In the genomic region with DNA sequence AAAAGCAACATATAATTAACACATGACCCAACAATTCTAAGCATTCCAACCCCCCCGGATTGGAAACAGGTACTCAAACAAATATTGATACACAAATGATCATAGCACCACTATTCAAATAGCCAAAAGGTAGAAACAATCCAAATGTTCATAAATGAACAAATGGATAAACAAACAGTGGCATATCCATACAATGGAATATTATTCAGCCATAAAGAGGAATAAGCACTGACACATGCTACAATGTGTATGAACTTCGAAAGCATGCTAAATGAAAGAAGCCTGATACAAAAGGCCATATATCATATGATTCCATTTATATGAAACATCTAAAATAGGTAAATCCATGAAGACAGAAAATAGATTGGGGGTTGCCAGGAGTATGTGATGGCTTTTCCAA, we compare ENCODE assay signal across 1 cellular context.
TF ChIP-seq lines count a peak whose summit lies in the region.

No MANE protein-coding gene starts in this region.

TF ChIP-seq in SK-N-SH, 30 proteins besides CTCF, POLR2A, EP300 and RAD21 (continued from another document):
- TF ChIP-seq, protein P1, sequence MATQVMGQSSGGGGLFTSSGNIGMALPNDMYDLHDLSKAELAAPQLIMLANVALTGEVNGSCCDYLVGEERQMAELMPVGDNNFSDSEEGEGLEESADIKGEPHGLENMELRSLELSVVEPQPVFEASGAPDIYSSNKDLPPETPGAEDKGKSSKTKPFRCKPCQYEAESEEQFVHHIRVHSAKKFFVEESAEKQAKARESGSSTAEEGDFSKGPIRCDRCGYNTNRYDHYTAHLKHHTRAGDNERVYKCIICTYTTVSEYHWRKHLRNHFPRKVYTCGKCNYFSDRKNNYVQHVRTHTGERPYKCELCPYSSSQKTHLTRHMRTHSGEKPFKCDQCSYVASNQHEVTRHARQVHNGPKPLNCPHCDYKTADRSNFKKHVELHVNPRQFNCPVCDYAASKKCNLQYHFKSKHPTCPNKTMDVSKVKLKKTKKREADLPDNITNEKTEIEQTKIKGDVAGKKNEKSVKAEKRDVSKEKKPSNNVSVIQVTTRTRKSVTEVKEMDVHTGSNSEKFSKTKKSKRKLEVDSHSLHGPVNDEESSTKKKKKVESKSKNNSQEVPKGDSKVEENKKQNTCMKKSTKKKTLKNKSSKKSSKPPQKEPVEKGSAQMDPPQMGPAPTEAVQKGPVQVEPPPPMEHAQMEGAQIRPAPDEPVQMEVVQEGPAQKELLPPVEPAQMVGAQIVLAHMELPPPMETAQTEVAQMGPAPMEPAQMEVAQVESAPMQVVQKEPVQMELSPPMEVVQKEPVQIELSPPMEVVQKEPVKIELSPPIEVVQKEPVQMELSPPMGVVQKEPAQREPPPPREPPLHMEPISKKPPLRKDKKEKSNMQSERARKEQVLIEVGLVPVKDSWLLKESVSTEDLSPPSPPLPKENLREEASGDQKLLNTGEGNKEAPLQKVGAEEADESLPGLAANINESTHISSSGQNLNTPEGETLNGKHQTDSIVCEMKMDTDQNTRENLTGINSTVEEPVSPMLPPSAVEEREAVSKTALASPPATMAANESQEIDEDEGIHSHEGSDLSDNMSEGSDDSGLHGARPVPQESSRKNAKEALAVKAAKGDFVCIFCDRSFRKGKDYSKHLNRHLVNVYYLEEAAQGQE (IDR thresholded peaks at IDR 0.05; ENCODE audit: low read depth, low read length) = no peak
- TF ChIP-seq RXRA (IDR thresholded peaks at IDR 0.05; ENCODE audit: borderline replicate concordance, low read depth) (no peak), SIN3A (IDR thresholded peaks at IDR 0.05; ENCODE audit: borderline replicate concordance, low read depth, low read length) (no peak)
- TF ChIP-seq, protein P2, sequence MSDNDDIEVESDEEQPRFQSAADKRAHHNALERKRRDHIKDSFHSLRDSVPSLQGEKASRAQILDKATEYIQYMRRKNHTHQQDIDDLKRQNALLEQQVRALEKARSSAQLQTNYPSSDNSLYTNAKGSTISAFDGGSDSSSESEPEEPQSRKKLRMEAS (IDR thresholded peaks at IDR 0.05; ENCODE audit: low read depth) = no peak
